In genomic region chr19:46599716-46600392, GRCh38 we compare ENCODE assay signal across 8 cellular contexts. TPM values are rescaled to one million over a fixed set of nuclear protein-coding genes. Genes with fewer than 3 reads are reported as not detected.
DNase-seq lines count a peak whose midpoint lies in the region; ATAC-seq and TF ChIP-seq lines count a peak whose summit lies in the region.

No MANE protein-coding gene starts in this region.

- no peaks in the 10 kb centered on the region for H3F3A ChIP-seq in GM23338 (replicated peaks; ENCODE audit: low read depth)

- DNase-seq in GM23338 (ENCODE audit: low spot score) (peak; percentile 64), WERI-Rb-1 (no peak), foreskin fibroblast (no peak), skeletal muscle cell (ENCODE audit: low read depth) (no peak), NK-92 (lab: John Stamatoyannopoulos, UW; ENCODE audit: unreplicated experiment) (no peak), GM13976 (ENCODE audit: low spot score) (no peak)

- H3K27ac Mint-ChIP-seq in GM23338: peak overlapping the region; percentile 100

- H3K79me2 ChIP-seq in GM23338 (replicated peaks; ENCODE audit: insufficient read depth): peaks cover 35% of the 10 kb centered on the region

- H3K27me3 ChIP-seq in GM23338 (ENCODE audit: insufficient read depth): no peaks in the 10 kb centered on the region
- H3K27me3 ChIP-seq in WERI-Rb-1 (ENCODE audit: insufficient read depth, low read depth, severe bottlenecking): no peaks in the 10 kb centered on the region

- TF ChIP-seq CTCF in GM23338 (conservative IDR thresholded peaks at IDR 0.05; ENCODE audit: low read depth in 2 of 2) (no peak), WERI-Rb-1 (IDR thresholded peaks at IDR 0.05; ENCODE audit: low read depth, low read length) (no peak), foreskin fibroblast (IDR thresholded peaks at IDR 0.05; ENCODE audit: low read depth, low read length) (no peak), GM13976 (IDR thresholded peaks at IDR 0.05; ENCODE audit: borderline replicate concordance, control extremely low read depth, extremely low read depth, insufficient read depth, missing control alignments) (no peak)

- peak overlapping the region; percentile 73 for H2AFZ ChIP-seq in GM23338

- H3K36me3 ChIP-seq in GM23338 (ENCODE audit: insufficient read depth) (no peaks in the 10 kb centered on the region), WERI-Rb-1 (peaks cover 16% of the 10 kb centered on the region)

- H3K9me3 ChIP-seq in WERI-Rb-1 (ENCODE audit: severe bottlenecking): peaks cover 24% of the 10 kb centered on the region

- ATAC-seq in GM23338 (peak; percentile 7; the same call in 1 of the 3 replicates), GM19023 (IDR thresholded peaks at IDR 0.05; ENCODE audit: unreplicated experiment) (no peak), GM21515 (IDR thresholded peaks at IDR 0.05; ENCODE audit: unreplicated experiment) (no peak)

- H3K9me3 Mint-ChIP-seq in GM23338: peaks cover 2% of the 10 kb centered on the region; the same call in 1 of the 3 replicates

- peak overlapping the region; percentile 96 for H3K4me3 Mint-ChIP-seq in GM23338

- H3K4me2 ChIP-seq in GM23338: peak overlapping the region; percentile 60

- peaks cover 21% of the 10 kb centered on the region for H4K20me1 ChIP-seq in GM23338 (replicated peaks; ENCODE audit: insufficient read depth)

- H3K4me1 ChIP-seq in GM23338 (ENCODE audit: insufficient read depth): peaks cover 11% of the 10 kb centered on the region

- no peaks in the 10 kb centered on the region; the same call in 1 of the 3 replicates for H3K36me3 Mint-ChIP-seq in GM23338 (ENCODE audit: low read depth)

- H3K4me1 Mint-ChIP-seq in GM23338: peaks cover 25% of the 10 kb centered on the region

- H3K27me3 Mint-ChIP-seq in GM23338 (ENCODE audit: insufficient read depth, low read depth, poor library complexity): peaks cover 13% of the 10 kb centered on the region

- in situ Hi-C loops in GM13976 (cut with MboI; ENCODE audit: low sequenced_read_pairs, unreplicated experiment): no loop called here

- H3K4me3 ChIP-seq in GM23338 (peak overlapping the region; percentile 100), WERI-Rb-1 (ENCODE audit: low read depth, low read length) (no peak overlapping the region), foreskin fibroblast (ENCODE audit: low read depth in 1 of 2, low read length in 2 of 2) (peak overlapping the region; percentile 72 to 94), skeletal muscle cell (ENCODE audit: low read depth, low read length) (peak overlapping the region; percentile 100)

- H3K27ac ChIP-seq in GM23338 (ENCODE audit: low read depth) (no peak overlapping the region), WERI-Rb-1 (peak overlapping the region; percentile 99)

- no peaks in the 10 kb centered on the region for H3K9me2 ChIP-seq in GM23338 (ENCODE audit: insufficient read depth)

TF ChIP-seq in GM23338, 12 proteins besides CTCF, POLR2A, EP300 and RAD21 (continues in another document):
- TF ChIP-seq ZNF114 (CRISPR knock-in tag; IDR thresholded peaks at IDR 0.05) (no peak), EZH2 (IDR thresholded peaks at IDR 0.05; ENCODE audit: low read depth, unreplicated experiment) (no peak), STAT1 (IDR thresholded peaks at IDR 0.05; ENCODE audit: unreplicated experiment) (no peak), POLR2AphosphoS5 (IDR thresholded peaks at IDR 0.05; ENCODE audit: low read depth) (no peak), NANOG (IDR thresholded peaks at IDR 0.05; ENCODE audit: borderline replicate concordance) (no peak), EZH2phosphoT487 (IDR thresholded peaks at IDR 0.05; ENCODE audit: unreplicated experiment) (no peak), JUNB (IDR thresholded peaks at IDR 0.05; ENCODE audit: unreplicated experiment) (no peak)
- TF ChIP-seq, protein P1, sequence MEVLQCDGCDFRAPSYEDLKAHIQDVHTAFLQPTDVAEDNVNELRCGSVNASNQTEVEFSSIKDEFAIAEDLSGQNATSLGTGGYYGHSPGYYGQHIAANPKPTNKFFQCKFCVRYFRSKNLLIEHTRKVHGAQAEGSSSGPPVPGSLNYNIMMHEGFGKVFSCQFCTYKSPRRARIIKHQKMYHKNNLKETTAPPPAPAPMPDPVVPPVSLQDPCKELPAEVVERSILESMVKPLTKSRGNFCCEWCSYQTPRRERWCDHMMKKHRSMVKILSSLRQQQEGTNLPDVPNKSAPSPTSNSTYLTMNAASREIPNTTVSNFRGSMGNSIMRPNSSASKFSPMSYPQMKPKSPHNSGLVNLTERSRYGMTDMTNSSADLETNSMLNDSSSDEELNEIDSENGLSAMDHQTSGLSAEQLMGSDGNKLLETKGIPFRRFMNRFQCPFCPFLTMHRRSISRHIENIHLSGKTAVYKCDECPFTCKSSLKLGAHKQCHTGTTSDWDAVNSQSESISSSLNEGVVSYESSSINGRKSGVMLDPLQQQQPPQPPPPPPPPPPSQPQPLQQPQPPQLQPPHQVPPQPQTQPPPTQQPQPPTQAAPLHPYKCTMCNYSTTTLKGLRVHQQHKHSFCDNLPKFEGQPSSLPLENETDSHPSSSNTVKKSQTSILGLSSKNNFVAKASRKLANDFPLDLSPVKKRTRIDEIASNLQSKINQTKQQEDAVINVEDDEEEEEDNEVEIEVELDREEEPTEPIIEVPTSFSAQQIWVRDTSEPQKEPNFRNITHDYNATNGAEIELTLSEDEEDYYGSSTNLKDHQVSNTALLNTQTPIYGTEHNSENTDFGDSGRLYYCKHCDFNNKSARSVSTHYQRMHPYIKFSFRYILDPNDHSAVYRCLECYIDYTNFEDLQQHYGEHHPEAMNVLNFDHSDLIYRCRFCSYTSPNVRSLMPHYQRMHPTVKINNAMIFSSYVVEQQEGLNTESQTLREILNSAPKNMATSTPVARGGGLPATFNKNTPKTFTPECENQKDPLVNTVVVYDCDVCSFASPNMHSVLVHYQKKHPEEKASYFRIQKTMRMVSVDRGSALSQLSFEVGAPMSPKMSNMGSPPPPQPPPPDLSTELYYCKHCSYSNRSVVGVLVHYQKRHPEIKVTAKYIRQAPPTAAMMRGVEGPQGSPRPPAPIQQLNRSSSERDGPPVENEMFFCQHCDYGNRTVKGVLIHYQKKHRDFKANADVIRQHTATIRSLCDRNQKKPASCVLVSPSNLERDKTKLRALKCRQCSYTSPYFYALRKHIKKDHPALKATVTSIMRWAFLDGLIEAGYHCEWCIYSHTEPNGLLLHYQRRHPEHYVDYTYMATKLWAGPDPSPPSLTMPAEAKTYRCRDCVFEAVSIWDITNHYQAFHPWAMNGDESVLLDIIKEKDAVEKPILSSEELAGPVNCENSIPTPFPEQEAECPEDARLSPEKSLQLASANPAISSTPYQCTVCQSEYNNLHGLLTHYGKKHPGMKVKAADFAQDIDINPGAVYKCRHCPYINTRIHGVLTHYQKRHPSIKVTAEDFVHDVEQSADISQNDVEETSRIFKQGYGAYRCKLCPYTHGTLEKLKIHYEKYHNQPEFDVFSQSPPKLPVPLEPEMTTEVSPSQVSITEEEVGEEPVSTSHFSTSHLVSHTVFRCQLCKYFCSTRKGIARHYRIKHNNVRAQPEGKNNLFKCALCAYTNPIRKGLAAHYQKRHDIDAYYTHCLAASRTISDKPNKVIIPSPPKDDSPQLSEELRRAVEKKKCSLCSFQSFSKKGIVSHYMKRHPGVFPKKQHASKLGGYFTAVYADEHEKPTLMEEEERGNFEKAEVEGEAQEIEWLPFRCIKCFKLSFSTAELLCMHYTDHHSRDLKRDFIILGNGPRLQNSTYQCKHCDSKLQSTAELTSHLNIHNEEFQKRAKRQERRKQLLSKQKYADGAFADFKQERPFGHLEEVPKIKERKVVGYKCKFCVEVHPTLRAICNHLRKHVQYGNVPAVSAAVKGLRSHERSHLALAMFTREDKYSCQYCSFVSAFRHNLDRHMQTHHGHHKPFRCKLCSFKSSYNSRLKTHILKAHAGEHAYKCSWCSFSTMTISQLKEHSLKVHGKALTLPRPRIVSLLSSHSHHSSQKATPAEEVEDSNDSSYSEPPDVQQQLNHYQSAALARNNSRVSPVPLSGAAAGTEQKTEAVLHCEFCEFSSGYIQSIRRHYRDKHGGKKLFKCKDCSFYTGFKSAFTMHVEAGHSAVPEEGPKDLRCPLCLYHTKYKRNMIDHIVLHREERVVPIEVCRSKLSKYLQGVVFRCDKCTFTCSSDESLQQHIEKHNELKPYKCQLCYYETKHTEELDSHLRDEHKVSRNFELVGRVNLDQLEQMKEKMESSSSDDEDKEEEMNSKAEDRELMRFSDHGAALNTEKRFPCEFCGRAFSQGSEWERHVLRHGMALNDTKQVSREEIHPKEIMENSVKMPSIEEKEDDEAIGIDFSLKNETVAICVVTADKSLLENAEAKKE (CRISPR knock-in tag; IDR thresholded peaks at IDR 0.05): no peak
- TF ChIP-seq, protein P2, sequence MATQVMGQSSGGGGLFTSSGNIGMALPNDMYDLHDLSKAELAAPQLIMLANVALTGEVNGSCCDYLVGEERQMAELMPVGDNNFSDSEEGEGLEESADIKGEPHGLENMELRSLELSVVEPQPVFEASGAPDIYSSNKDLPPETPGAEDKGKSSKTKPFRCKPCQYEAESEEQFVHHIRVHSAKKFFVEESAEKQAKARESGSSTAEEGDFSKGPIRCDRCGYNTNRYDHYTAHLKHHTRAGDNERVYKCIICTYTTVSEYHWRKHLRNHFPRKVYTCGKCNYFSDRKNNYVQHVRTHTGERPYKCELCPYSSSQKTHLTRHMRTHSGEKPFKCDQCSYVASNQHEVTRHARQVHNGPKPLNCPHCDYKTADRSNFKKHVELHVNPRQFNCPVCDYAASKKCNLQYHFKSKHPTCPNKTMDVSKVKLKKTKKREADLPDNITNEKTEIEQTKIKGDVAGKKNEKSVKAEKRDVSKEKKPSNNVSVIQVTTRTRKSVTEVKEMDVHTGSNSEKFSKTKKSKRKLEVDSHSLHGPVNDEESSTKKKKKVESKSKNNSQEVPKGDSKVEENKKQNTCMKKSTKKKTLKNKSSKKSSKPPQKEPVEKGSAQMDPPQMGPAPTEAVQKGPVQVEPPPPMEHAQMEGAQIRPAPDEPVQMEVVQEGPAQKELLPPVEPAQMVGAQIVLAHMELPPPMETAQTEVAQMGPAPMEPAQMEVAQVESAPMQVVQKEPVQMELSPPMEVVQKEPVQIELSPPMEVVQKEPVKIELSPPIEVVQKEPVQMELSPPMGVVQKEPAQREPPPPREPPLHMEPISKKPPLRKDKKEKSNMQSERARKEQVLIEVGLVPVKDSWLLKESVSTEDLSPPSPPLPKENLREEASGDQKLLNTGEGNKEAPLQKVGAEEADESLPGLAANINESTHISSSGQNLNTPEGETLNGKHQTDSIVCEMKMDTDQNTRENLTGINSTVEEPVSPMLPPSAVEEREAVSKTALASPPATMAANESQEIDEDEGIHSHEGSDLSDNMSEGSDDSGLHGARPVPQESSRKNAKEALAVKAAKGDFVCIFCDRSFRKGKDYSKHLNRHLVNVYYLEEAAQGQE (IDR thresholded peaks at IDR 0.05; ENCODE audit: unreplicated experiment): no peak

RNA-seq across cellular contexts. Expression of gene CALM3, which starts 1.3 kb away (rescaled TPM):
- 193 and 215 TPM in 2 replicates for total RNA-seq in GM23338 (2014; rRNA removed; shearing (Covaris generic))
- polyA plus RNA-seq in GM23338 (2016; fragmentation: Nextera tagmentation; extraction: Ambion mirVana): 143 and 148 TPM in 2 replicates

RNA-seq across cellular contexts. Expression of gene PTGIR, which starts 25.0 kb away (rescaled TPM):
- not detected in 2 replicates for total RNA-seq in GM23338 (2014; rRNA removed; shearing (Covaris generic))
- not detected in 2 replicates for polyA plus RNA-seq in GM23338 (2016; fragmentation: Nextera tagmentation; extraction: Ambion mirVana)

RNA-seq across cellular contexts. Expression of gene GNG8, which starts 36.1 kb away (rescaled TPM):
- total RNA-seq in GM23338 (2014; rRNA removed; shearing (Covaris generic)): not detected in 2 replicates
- polyA plus RNA-seq in GM23338 (2016; fragmentation: Nextera tagmentation; extraction: Ambion mirVana): 5.7 and 5.9 TPM in 2 replicates
